In genomic region chr12:46560874-46561273, GRCh38 we compare ENCODE assay signal across 1 cellular context.
TF ChIP-seq lines count a peak whose summit lies in the region.

No MANE protein-coding gene starts in this region.

TF ChIP-seq in H1, 55 proteins besides CTCF, POLR2A, EP300 and RAD21:
- no peak for TF ChIP-seq POLR2AphosphoS5 (IDR thresholded peaks at IDR 0.05; ENCODE audit: low read depth, low read length)
- no peak for TF ChIP-seq USF2 (IDR thresholded peaks at IDR 0.05; ENCODE audit: low read length)
- no peak for TF ChIP-seq SIN3A (conservative IDR thresholded peaks at IDR 0.05 in 1 of 2, IDR thresholded peaks at IDR 0.05 in 1 of 2; ENCODE audit: low read depth in 1 of 2, low read length in 2 of 2)
- no peak for TF ChIP-seq JUN (IDR thresholded peaks at IDR 0.05; ENCODE audit: low read depth, low read length)
